In the genomic region with DNA sequence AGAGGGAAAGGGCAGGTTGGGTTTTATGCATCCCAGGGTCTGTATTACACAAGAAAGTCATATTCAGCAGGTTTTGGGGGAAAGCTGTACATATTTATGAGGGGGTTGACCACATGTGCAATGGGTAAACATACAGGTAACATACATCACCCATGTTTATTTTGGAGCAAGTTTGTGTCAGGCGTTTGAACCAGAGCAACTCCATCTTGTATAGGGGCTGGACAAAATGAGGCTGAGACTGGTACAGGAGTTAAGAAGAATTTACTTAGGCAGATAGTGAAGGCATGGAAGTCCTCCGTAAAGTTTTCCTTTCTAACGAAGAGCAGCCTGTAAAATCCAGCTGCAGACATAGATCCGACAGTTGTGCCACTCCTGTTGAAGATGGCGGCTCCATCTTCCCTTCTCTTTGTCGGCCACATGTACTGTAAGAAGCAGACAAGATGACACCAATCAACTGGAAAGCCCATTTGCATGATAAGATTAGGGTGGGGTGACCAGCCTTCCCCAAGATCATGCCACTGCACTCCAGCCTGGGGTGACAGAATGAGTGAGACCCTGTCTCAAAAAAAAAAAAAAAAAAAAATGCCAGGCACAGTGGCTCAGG, we compare ENCODE assay signal across 8 cellular contexts. TPM values are rescaled to one million over a fixed set of nuclear protein-coding genes. Genes with fewer than 3 reads are reported as not detected.
"Had no signal": no experiment of that assay in that cellular context is flagged by ENCODE, and none has a peak within 500 bp of the region (broad histone marks: within the 10 kb centered on the region; RNA-seq: fewer than 3 reads in every experiment).

No MANE protein-coding gene starts in this region.

- ATAC-seq: GM12878 had no signal

- DNase-seq: GDM1, GF-D8 had no signal

- FAIRE-seq: G401.6, GM12878, GM12891, GM12892, GM18507, GM19239 had no signal

- H3K4me3 ChIP-seq: GM12878 had no signal

RNA-seq across cellular contexts. Expression of a gene that starts 32.6 kb away (rescaled TPM):
- total RNA-seq: GM12878 had no signal
